15 cellular contexts compared by ENCODE assay signal in genomic region chr9:12759767-12760166, GRCh38. TPM values are rescaled to one million over a fixed set of nuclear protein-coding genes. Genes with fewer than 3 reads are reported as not detected.
DNase-seq lines count a peak whose midpoint lies in the region; ATAC-seq and TF ChIP-seq lines count a peak whose summit lies in the region.
"Had no signal": no experiment of that assay in that cellular context is flagged by ENCODE, and none has a peak within 500 bp of the region (broad histone marks: within the 10 kb centered on the region; RNA-seq: fewer than 3 reads in every experiment).

No MANE protein-coding gene starts in this region.

- H3K27ac ChIP-seq in brain microvascular endothelial cell (no peak overlapping the region), thoracic aorta (peak overlapping the region in 1 of 2 donors; percentile 17)
- H3K27ac ChIP-seq: sigmoid colon, SJCRH30 had no signal

- H3K27me3 ChIP-seq in brain microvascular endothelial cell (replicated peaks) (no peaks in the 10 kb centered on the region), thoracic aorta (replicated peaks; ENCODE audit: insufficient read depth) (no peaks in the 10 kb centered on the region)
- H3K27me3 ChIP-seq: sigmoid colon, SJCRH30 had no signal

- DNase-seq in NCI-H510A treated with DMSO at 0.1 percent for 48 hours (lab: John Stamatoyannopoulos, UW) (peak; percentile 62), NCI-H510A (lab: John Stamatoyannopoulos, UW) (no peak), brain microvascular endothelial cell (peak; percentile 33), left colon (no peak), thoracic aorta (ENCODE audit: low spot score) (no peak), NCI-H2171 treated with DMSO at 0.1 percent for 48 hours (lab: John Stamatoyannopoulos, UW) (no peak)
- DNase-seq in activated CD4-positive, alpha-beta T cell treated with anti-CD3 and anti-CD28 coated beads for 36 hours: no peak
- DNase-seq: activated CD8-positive, alpha-beta memory T cell treated with anti-CD3 and anti-CD28 coated beads, Interleukin-2, amount 50 U/mL, for 48 hours; activated naive CD8-positive, alpha-beta T cell treated with anti-CD3 and anti-CD28 coated beads, Interleukin-2, amount 50 U/mL, for 24 hours; DND-41; naive thymus-derived CD8-positive, alpha-beta T cell; NCI-H526; sigmoid colon; SJCRH30 had no signal

- no peaks in the 10 kb centered on the region for H3K9me3 ChIP-seq in thoracic aorta
- H3K9me3 ChIP-seq: sigmoid colon, SJCRH30 had no signal

- POLR2A ChIA-PET in activated CD4-positive, alpha-beta T cell treated with anti-CD3 and anti-CD28 coated beads for 36 hours (lab: Charles Lee): no interaction called here

- H3K36me3 Mint-ChIP-seq in activated CD4-positive, alpha-beta T cell treated with anti-CD3 and anti-CD28 coated beads for 36 hours (ENCODE audit: low read depth): no peaks in the 10 kb centered on the region
- H3K36me3 Mint-ChIP-seq: naive thymus-derived CD8-positive, alpha-beta T cell had no signal

- H3K36me3 ChIP-seq in brain microvascular endothelial cell (replicated peaks): no peaks in the 10 kb centered on the region
- H3K36me3 ChIP-seq in thoracic aorta: no peaks in the 10 kb centered on the region
- H3K36me3 ChIP-seq: sigmoid colon, SJCRH30 had no signal

- no peaks in the 10 kb centered on the region for H3K9me3 Mint-ChIP-seq in activated CD4-positive, alpha-beta T cell treated with anti-CD3 and anti-CD28 coated beads for 36 hours (ENCODE audit: low read depth)

- CTCF ChIA-PET in activated CD4-positive, alpha-beta T cell treated with anti-CD3 and anti-CD28 coated beads for 36 hours (lab: Charles Lee): interaction anchor here (0.6 kb wide), 1 partner anchor 562 kb away, joined by 5 read pairs; no protein-coding TSS in a partner anchor

- in situ Hi-C loops in brain microvascular endothelial cell (cut with HindIII; ENCODE audit: low pct_ligation_motif_present, low sequenced_read_pairs): no loop called here

- no peaks in the 10 kb centered on the region for H3K4me1 Mint-ChIP-seq in activated CD4-positive, alpha-beta T cell treated with anti-CD3 and anti-CD28 coated beads for 36 hours
- H3K4me1 Mint-ChIP-seq: activated naive CD8-positive, alpha-beta T cell treated with anti-CD3 and anti-CD28 coated beads, Interleukin-2, amount 50 U/mL, for 24 hours; naive thymus-derived CD8-positive, alpha-beta T cell had no signal

- no peak overlapping the region for H3K27ac Mint-ChIP-seq in activated CD4-positive, alpha-beta T cell treated with anti-CD3 and anti-CD28 coated beads for 36 hours
- H3K27ac Mint-ChIP-seq: activated naive CD8-positive, alpha-beta T cell treated with anti-CD3 and anti-CD28 coated beads, Interleukin-2, amount 50 U/mL, for 24 hours; naive thymus-derived CD8-positive, alpha-beta T cell had no signal

- H3K4me1 ChIP-seq in thoracic aorta (ENCODE audit: control insufficient read depth in 1 of 2, low read depth in 2 of 2): peaks cover 0 to 11% of the 10 kb centered on the region in 2 donors
- H3K4me1 ChIP-seq: sigmoid colon, SJCRH30 had no signal

- no peak for TF ChIP-seq CTCF in brain microvascular endothelial cell (IDR thresholded peaks at IDR 0.05; ENCODE audit: low read depth, low read length, missing control alignments)
- no peak for TF ChIP-seq CTCF in thoracic aorta (IDR thresholded peaks at IDR 0.05)

- no peak overlapping the region for H3K4me3 Mint-ChIP-seq in activated CD4-positive, alpha-beta T cell treated with anti-CD3 and anti-CD28 coated beads for 36 hours
- H3K4me3 Mint-ChIP-seq: activated naive CD8-positive, alpha-beta T cell treated with anti-CD3 and anti-CD28 coated beads, Interleukin-2, amount 50 U/mL, for 24 hours; naive thymus-derived CD8-positive, alpha-beta T cell had no signal

- ATAC-seq in left colon: peak; percentile 37
- ATAC-seq in thoracic aorta (ENCODE audit: insufficient number of reproducible peaks, low FRiP score, low read depth): peak; percentile 64
- ATAC-seq in HG02798 (IDR thresholded peaks at IDR 0.05; ENCODE audit: poor library complexity, unreplicated experiment): no peak
- ATAC-seq in activated CD4-positive, alpha-beta T cell treated with anti-CD3 and anti-CD28 coated beads for 36 hours: no peak
- ATAC-seq: activated naive CD8-positive, alpha-beta T cell treated with anti-CD3 and anti-CD28 coated beads, Interleukin-2, amount 50 U/mL, for 24 hours; naive thymus-derived CD8-positive, alpha-beta T cell had no signal

- no peaks in the 10 kb centered on the region for H3K27me3 Mint-ChIP-seq in activated CD4-positive, alpha-beta T cell treated with anti-CD3 and anti-CD28 coated beads for 36 hours
- H3K27me3 Mint-ChIP-seq: activated naive CD8-positive, alpha-beta T cell treated with anti-CD3 and anti-CD28 coated beads, Interleukin-2, amount 50 U/mL, for 24 hours; naive thymus-derived CD8-positive, alpha-beta T cell had no signal

- intact Hi-C loops in left colon (cut with DNase I, micrococcal nuclease): no loop called here
- intact Hi-C loops in activated CD4-positive, alpha-beta T cell treated with anti-CD3 and anti-CD28 coated beads for 36 hours (cut with DNase I, micrococcal nuclease): loop anchor here in 1 of 2 experiments (10.0 kb wide), 1 partner anchor 65 kb away; the partner anchor contains the start of gene TYRP1

- no peak overlapping the region for H3K4me3 ChIP-seq in brain microvascular endothelial cell (ENCODE audit: low read depth, low read length)
- H3K4me3 ChIP-seq in thoracic aorta: no peak overlapping the region
- H3K4me3 ChIP-seq: sigmoid colon, SJCRH30 had no signal

RNA-seq across cellular contexts. Expression of gene LURAP1L, which starts 15.1 kb away (rescaled TPM):
- total RNA-seq in left colon: 10 to 100 TPM; 26.6 to 29.8 TPM
- 10 to 100 TPM; 10.3 to 14.7 TPM for total RNA-seq in thoracic aorta
- not detected for total RNA-seq in activated CD4-positive, alpha-beta T cell treated with anti-CD3 and anti-CD28 coated beads for 36 hours
- total RNA-seq: naive thymus-derived CD8-positive, alpha-beta T cell had no signal

Comparison
In these comparisons a context has a peak if more than half of its experiments do, and no peak if none do; other contexts are left out.
1. DNase-seq: peak in NCI-H510A treated with DMSO at 0.1 percent for 48 hours (single experiment) and brain microvascular endothelial cell (single experiment); none in NCI-H510A (single experiment), left colon (0 of 2), thoracic aorta (single experiment), NCI-H2171 treated with DMSO at 0.1 percent for 48 hours (single experiment) and activated CD4-positive, alpha-beta T cell treated with anti-CD3 and anti-CD28 coated beads for 36 hours (single experiment).
2. ATAC-seq: peak in left colon (single experiment) and thoracic aorta (single experiment); none in HG02798 (single experiment) and activated CD4-positive, alpha-beta T cell treated with anti-CD3 and anti-CD28 coated beads for 36 hours (single experiment).
3. RNA of gene LURAP1L, which starts 15.1 kb away (total RNA-seq): 26.6 to 29.8 TPM in left colon and 10.3 to 14.7 TPM in thoracic aorta; not detected in activated CD4-positive, alpha-beta T cell treated with anti-CD3 and anti-CD28 coated beads for 36 hours; every median in the first group is over 10 times any median in the second.